Comparison of ENCODE assay signal across 3 cellular contexts in the genomic region with DNA sequence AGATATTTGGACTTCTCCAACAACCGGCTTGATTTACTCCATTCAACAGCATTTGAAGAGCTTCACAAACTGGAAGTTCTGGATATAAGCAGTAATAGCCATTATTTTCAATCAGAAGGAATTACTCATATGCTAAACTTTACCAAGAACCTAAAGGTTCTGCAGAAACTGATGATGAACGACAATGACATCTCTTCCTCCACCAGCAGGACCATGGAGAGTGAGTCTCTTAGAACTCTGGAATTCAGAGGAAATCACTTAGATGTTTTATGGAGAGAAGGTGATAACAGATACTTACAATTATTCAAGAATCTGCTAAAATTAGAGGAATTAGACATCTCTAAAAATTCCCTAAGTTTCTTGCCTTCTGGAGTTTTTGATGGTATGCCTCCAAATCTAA.
TF ChIP-seq lines count a peak whose summit lies in the region.

No MANE protein-coding gene starts in this region.

TF ChIP-seq in A549, 52 proteins besides CTCF, POLR2A, EP300 and RAD21:
- no peak for TF ChIP-seq HES2 (IDR thresholded peaks at IDR 0.05)
- TF ChIP-seq HDAC2 (IDR thresholded peaks at IDR 0.05), result no peak
- TF ChIP-seq POLR2AphosphoS2 (conservative IDR thresholded peaks at IDR 0.05; ENCODE audit: low read length), result no peak
- TF ChIP-seq ZNF302 (CRISPR knock-in tag; IDR thresholded peaks at IDR 0.05), result no peak
- TF ChIP-seq CHD4 (IDR thresholded peaks at IDR 0.05; ENCODE audit: borderline replicate concordance), result no peak
- no peak for TF ChIP-seq RFX5 (IDR thresholded peaks at IDR 0.05)
- no peak for TF ChIP-seq KDM1A (IDR thresholded peaks at IDR 0.05; ENCODE audit: low read depth)
- TF ChIP-seq, protein P1, sequence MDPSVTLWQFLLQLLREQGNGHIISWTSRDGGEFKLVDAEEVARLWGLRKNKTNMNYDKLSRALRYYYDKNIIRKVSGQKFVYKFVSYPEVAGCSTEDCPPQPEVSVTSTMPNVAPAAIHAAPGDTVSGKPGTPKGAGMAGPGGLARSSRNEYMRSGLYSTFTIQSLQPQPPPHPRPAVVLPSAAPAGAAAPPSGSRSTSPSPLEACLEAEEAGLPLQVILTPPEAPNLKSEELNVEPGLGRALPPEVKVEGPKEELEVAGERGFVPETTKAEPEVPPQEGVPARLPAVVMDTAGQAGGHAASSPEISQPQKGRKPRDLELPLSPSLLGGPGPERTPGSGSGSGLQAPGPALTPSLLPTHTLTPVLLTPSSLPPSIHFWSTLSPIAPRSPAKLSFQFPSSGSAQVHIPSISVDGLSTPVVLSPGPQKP (IDR thresholded peaks at IDR 0.05; ENCODE audit: low read depth, low read length), result no peak
- TF ChIP-seq FOXS1 (CRISPR knock-in tag; IDR thresholded peaks at IDR 0.05), result no peak
- TF ChIP-seq CHD2 (IDR thresholded peaks at IDR 0.05; ENCODE audit: low read length, partially characterized antibody), result no peak
- TF ChIP-seq HOXB5 (CRISPR knock-in tag; IDR thresholded peaks at IDR 0.05), result no peak
- no peak for TF ChIP-seq ESRRA (IDR thresholded peaks at IDR 0.05; ENCODE audit: borderline replicate concordance, low read length)
- no peak for TF ChIP-seq RNF2 (IDR thresholded peaks at IDR 0.05; ENCODE audit: borderline replicate concordance, low read depth)
- no peak for TF ChIP-seq TFCP2L1 (CRISPR knock-in tag; IDR thresholded peaks at IDR 0.05)
- no peak for TF ChIP-seq JUNB (IDR thresholded peaks at IDR 0.05)

TF ChIP-seq in Ishikawa, 13 proteins besides CTCF, POLR2A, EP300 and RAD21 (continued from another document):
- TF ChIP-seq, protein P2, sequence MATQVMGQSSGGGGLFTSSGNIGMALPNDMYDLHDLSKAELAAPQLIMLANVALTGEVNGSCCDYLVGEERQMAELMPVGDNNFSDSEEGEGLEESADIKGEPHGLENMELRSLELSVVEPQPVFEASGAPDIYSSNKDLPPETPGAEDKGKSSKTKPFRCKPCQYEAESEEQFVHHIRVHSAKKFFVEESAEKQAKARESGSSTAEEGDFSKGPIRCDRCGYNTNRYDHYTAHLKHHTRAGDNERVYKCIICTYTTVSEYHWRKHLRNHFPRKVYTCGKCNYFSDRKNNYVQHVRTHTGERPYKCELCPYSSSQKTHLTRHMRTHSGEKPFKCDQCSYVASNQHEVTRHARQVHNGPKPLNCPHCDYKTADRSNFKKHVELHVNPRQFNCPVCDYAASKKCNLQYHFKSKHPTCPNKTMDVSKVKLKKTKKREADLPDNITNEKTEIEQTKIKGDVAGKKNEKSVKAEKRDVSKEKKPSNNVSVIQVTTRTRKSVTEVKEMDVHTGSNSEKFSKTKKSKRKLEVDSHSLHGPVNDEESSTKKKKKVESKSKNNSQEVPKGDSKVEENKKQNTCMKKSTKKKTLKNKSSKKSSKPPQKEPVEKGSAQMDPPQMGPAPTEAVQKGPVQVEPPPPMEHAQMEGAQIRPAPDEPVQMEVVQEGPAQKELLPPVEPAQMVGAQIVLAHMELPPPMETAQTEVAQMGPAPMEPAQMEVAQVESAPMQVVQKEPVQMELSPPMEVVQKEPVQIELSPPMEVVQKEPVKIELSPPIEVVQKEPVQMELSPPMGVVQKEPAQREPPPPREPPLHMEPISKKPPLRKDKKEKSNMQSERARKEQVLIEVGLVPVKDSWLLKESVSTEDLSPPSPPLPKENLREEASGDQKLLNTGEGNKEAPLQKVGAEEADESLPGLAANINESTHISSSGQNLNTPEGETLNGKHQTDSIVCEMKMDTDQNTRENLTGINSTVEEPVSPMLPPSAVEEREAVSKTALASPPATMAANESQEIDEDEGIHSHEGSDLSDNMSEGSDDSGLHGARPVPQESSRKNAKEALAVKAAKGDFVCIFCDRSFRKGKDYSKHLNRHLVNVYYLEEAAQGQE (IDR thresholded peaks at IDR 0.05; ENCODE audit: low read depth), result peak; percentile 40; the same call in 1 of the 2 replicates
- TF ChIP-seq TAF1 (IDR thresholded peaks at IDR 0.05; ENCODE audit: low read depth) (no peak), CEBPB (IDR thresholded peaks at IDR 0.05) (no peak)

TF ChIP-seq in endothelial cell of umbilical vein, 7 proteins besides CTCF, POLR2A, EP300 and RAD21:
- TF ChIP-seq MYC (IDR thresholded peaks at IDR 0.05; ENCODE audit: low read depth, low read length) (no peak), POLR2AphosphoS5 (IDR thresholded peaks at IDR 0.05; ENCODE audit: insufficient read depth, low read depth, low read length) (no peak), MAX (IDR thresholded peaks at IDR 0.05; ENCODE audit: insufficient read depth, insufficient read length) (no peak), FOS (IDR thresholded peaks at IDR 0.05; ENCODE audit: borderline replicate concordance, insufficient read depth, low read length) (no peak), EZH2 (IDR thresholded peaks at IDR 0.05; ENCODE audit: borderline replicate concordance, low read depth, low read length, severe bottlenecking) (no peak), JUN (IDR thresholded peaks at IDR 0.05; ENCODE audit: borderline replicate concordance, insufficient read depth, insufficient read length, low read depth) (no peak), GATA2 (IDR thresholded peaks at IDR 0.05; ENCODE audit: insufficient read depth, insufficient read length, low read depth, low read length) (no peak)
